Comparison of ENCODE assay signal across 17 cellular contexts in the genomic region with DNA sequence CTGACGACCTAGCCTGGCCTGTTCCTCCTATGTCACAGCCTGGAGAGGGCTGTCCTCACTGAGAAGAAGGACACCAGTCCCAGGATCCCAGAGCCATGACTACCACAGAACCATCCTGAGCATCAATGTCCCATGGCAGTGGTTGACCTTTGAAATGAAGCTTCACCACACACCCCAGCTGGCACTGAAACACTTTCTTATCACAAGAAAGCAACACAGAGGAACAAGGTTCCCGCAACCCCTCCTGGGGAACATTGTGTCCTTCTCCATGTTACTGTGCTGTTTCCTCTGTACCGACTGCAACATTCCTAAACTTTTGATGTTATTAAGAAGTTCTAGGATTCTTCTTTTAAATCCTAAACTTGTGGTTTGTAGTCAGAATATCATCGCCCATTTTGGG. TPM values are rescaled to one million over a fixed set of nuclear protein-coding genes. Genes with fewer than 3 reads are reported as not detected.
A peak's percentile ranks its signal among the peaks of the same experiment; 100 is the strongest.
DNase-seq lines count a peak whose midpoint lies in the region; ATAC-seq and TF ChIP-seq lines count a peak whose summit lies in the region.
"Had no signal": no experiment of that assay in that cellular context is flagged by ENCODE, and none has a peak within 500 bp of the region (broad histone marks: within the 10 kb centered on the region; RNA-seq: fewer than 3 reads in every experiment).

No MANE protein-coding gene starts in this region.

- DNase-seq in adipocyte (ENCODE audit: low read depth) (no peak), fibroblast of villous mesenchyme (ENCODE audit: low read depth) (peak; percentile 36), myocyte (ENCODE audit: low read depth) (peak; percentile 2), tibial artery (peak; percentile 34 to 65), NCI-H774 (lab: John Stamatoyannopoulos, UW) (no peak)
- no peak for DNase-seq in stimulated activated naive CD8-positive, alpha-beta T cell treated with anti-CD3 and anti-CD28 coated beads, Interleukin-15, Interleukin-2, amounts not matched to agents 100 U/mL and 50 U/mL, for 24 hours
- DNase-seq in stimulated activated naive CD4-positive, alpha-beta T cell (lab: John Stamatoyannopoulos, UW) = no peak
- DNase-seq: activated CD4-positive, alpha-beta T cell treated with anti-CD3 and anti-CD28 coated beads for 48 hours; activated gamma-delta T cell treated with Interleukin-2 at 50 U/mL for 16 hours; COR-L47; foreskin fibroblast; naive thymus-derived CD4-positive, alpha-beta T cell; NCI-H1694 treated with DMSO at 0.1 percent for 48 hours; NCI-H345; posterior cingulate gyrus had no signal

- H3K9me3 ChIP-seq in adipocyte (ENCODE audit: control insufficient read depth, low read length) (no peaks in the 10 kb centered on the region), tibial artery (no peaks in the 10 kb centered on the region)
- H3K9me3 ChIP-seq: vagina had no signal

- peak overlapping the region; percentile 55 to 66 for H3K27ac ChIP-seq in tibial artery
- H3K27ac ChIP-seq: vagina had no signal

- H3K9ac ChIP-seq in adipocyte (ENCODE audit: low read length) = peak overlapping the region; percentile 39

- no peak for TF ChIP-seq CTCF in fibroblast of villous mesenchyme (IDR thresholded peaks at IDR 0.05; ENCODE audit: insufficient read depth, low read depth, low read length)
- TF ChIP-seq CTCF in tibial artery (IDR thresholded peaks at IDR 0.05) = no peak

- H3K4me1 ChIP-seq in adipocyte (ENCODE audit: control insufficient read depth, insufficient read depth, low read length) (peaks cover 29% of the 10 kb centered on the region), tibial artery (peaks cover 0 to 40% (median 5%) of the 10 kb centered on the region in 4 donors)
- H3K4me1 ChIP-seq: vagina had no signal

- intact Hi-C loops in tibial artery (cut with DNase I; ENCODE audit: low total_unique reads) = no loop called here

- no peaks in the 10 kb centered on the region for H3K36me3 ChIP-seq in adipocyte (ENCODE audit: control insufficient read depth, insufficient read depth, low read length, severe bottlenecking)
- H3K36me3 ChIP-seq in tibial artery = no peaks in the 10 kb centered on the region
- H3K36me3 ChIP-seq: vagina had no signal

- ATAC-seq in stimulated activated naive CD8-positive, alpha-beta T cell treated with anti-CD3 and anti-CD28 coated beads, Interleukin-15, Interleukin-2, amounts not matched to agents 100 U/mL and 50 U/mL, for 24 hours = no peak
- ATAC-seq: left lobe of liver; naive thymus-derived CD4-positive, alpha-beta T cell had no signal

- peaks cover 14% of the 10 kb centered on the region for H3K27me3 ChIP-seq in adipocyte (replicated peaks; ENCODE audit: control insufficient read depth, insufficient read depth, low read length)
- H3K27me3 ChIP-seq in tibial artery = no peaks in the 10 kb centered on the region
- H3K27me3 ChIP-seq: vagina had no signal

- H3K4me3 ChIP-seq in adipocyte (ENCODE audit: low read length) = no peak overlapping the region
- H3K4me3 ChIP-seq in fibroblast of villous mesenchyme (ENCODE audit: low read depth, low read length) = no peak overlapping the region
- H3K4me3 ChIP-seq in tibial artery = no peak overlapping the region
- H3K4me3 ChIP-seq: vagina had no signal

RNA-seq across cellular contexts. Expression of a gene that starts 21.2 kb away (rescaled TPM):
- 12.1 and 16.1 TPM in 2 replicates for total RNA-seq in fibroblast of villous mesenchyme
- total RNA-seq in myocyte = 16.7 and 30.5 TPM in 2 replicates
- 42.2 TPM for polyA plus RNA-seq in myocyte (2012)

Comparison
In these comparisons a context has a peak if more than half of its experiments do, and no peak if none do; other contexts are left out.
1. DNase-seq: peak in fibroblast of villous mesenchyme (single experiment), myocyte (single experiment) and tibial artery (2 of 2); none in adipocyte (single experiment), stimulated activated naive CD8-positive, alpha-beta T cell treated with anti-CD3 and anti-CD28 coated beads, Interleukin-15, Interleukin-2, amounts not matched to agents 100 U/mL and 50 U/mL, for 24 hours (single experiment), NCI-H774 (single experiment) and stimulated activated naive CD4-positive, alpha-beta T cell (0 of 6).